Comparison of ENCODE assay signal across 29 cellular contexts in genomic region chr16:66431760-66432159, GRCh38. TPM values are rescaled to one million over a fixed set of nuclear protein-coding genes. Genes with fewer than 3 reads are reported as not detected.
DNase-seq lines count a peak whose midpoint lies in the region; ATAC-seq, FAIRE-seq and TF ChIP-seq lines count a peak whose summit lies in the region.
"Had no signal": no experiment of that assay in that cellular context is flagged by ENCODE, and none has a peak within 500 bp of the region (broad histone marks: within the 10 kb centered on the region; RNA-seq: fewer than 3 reads in every experiment).

No MANE protein-coding gene starts in this region.

- TF ChIP-seq RAD21 in K562 (CRISPR knock-in tag; conservative IDR thresholded peaks at IDR 0.05 in 1 of 2, IDR thresholded peaks at IDR 0.05 in 1 of 2), result no peak

- H3K79me2 ChIP-seq in K562 (ENCODE audit: control insufficient read depth, insufficient read depth, low read length), result no peaks in the 10 kb centered on the region

- DNase-seq in K562 (ENCODE audit: extremely low read depth in 1 of 4, low spot score in 3 of 4) (no peak), endodermal cell (peak; percentile 36), mesenteric fat pad (ENCODE audit: low spot score) (peak; percentile 55), NCI-H128 (lab: John Stamatoyannopoulos, UW; ENCODE audit: unreplicated experiment) (no peak), iPS-NIHi11 (ENCODE audit: low spot score) (no peak)
- DNase-seq: 8988T; ACHN; BE2C; C1 segment of cervical spinal cord; CD4-positive, alpha-beta memory T cell; CD4-positive, CD25-positive, alpha-beta regulatory T cell; CD8-positive, alpha-beta memory T cell; COR-L47; DMS 273 treated with DMSO at 0.1 percent for 48 hours; DMS153; DMS79; DND-41; EL; GDM1 had no signal

- H4K20me1 ChIP-seq in K562 (replicated peaks; ENCODE audit: control insufficient read depth, insufficient read depth, low read length), result peaks cover 10% of the 10 kb centered on the region

- TF ChIP-seq POLR2A in K562 (conservative IDR thresholded peaks at IDR 0.05), result no peak

- H3K36me3 ChIP-seq in K562 (ENCODE audit: control insufficient read depth, insufficient read depth, low read length), result no peaks in the 10 kb centered on the region
- no peaks in the 10 kb centered on the region for H3K36me3 ChIP-seq in endodermal cell (ENCODE audit: control insufficient read depth, insufficient read depth, low read length)
- H3K36me3 ChIP-seq: BE2C, BLaER1 had no signal

- CTCF ChIA-PET in K562 (lab: Yijun Ruan, JAX; ENCODE audit: low intra/inter-chr PET ratio), result no interaction called here

- peaks cover 20 to 58% of the 10 kb centered on the region in 2 experiments for H3K27me3 ChIP-seq in K562 (ENCODE audit: control insufficient read depth in 2 of 2, insufficient read depth in 2 of 2, low read length in 2 of 2)
- H3K27me3 ChIP-seq in endodermal cell (ENCODE audit: control insufficient read depth, insufficient read depth, low read length, poor library complexity, severe bottlenecking), result peaks cover 44% of the 10 kb centered on the region

- 3% methylated on average over 8 of the region's 8 CpGs for WGBS in K562 (ENCODE audit: insufficient coverage, low coverage, missing lambda C conversion rate)
- WGBS in endodermal cell (ENCODE audit: insufficient coverage in 1 of 2, insufficient read length in 1 of 2), 2 experiments, result 84 to 88% methylated on average over 4 to 8 of the region's 8 CpGs

- no peaks in the 10 kb centered on the region for H3K9me3 Mint-ChIP-seq in endodermal cell
- H3K9me3 Mint-ChIP-seq: CD4-positive, alpha-beta memory T cell; CD8-positive, alpha-beta memory T cell had no signal

- H3K27ac ChIP-seq in K562 (ENCODE audit: extremely low read depth, low read depth, low read length) (no peak overlapping the region), endodermal cell (ENCODE audit: low read depth, low read length) (no peak overlapping the region)
- H3K27ac ChIP-seq: BLaER1 had no signal

- intact Hi-C loops in K562 (cut with micrococcal nuclease), result no loop called here

- H3K4me3 ChIP-seq in K562, result no peak overlapping the region
- H3K4me3 ChIP-seq in endodermal cell (ENCODE audit: low read length), result no peak overlapping the region
- H3K4me3 ChIP-seq: BLaER1, GM12878 had no signal

- H3K9me3 ChIP-seq in K562 (replicated peaks; ENCODE audit: control insufficient read depth, insufficient read depth, low read depth, low read length) (no peaks in the 10 kb centered on the region), endodermal cell (ENCODE audit: control insufficient read depth, low read length) (no peaks in the 10 kb centered on the region)
- H3K9me3 ChIP-seq: BE2C, BLaER1 had no signal

- H3K4me3 Mint-ChIP-seq in endodermal cell, result no peak overlapping the region
- H3K4me3 Mint-ChIP-seq: CD4-positive, alpha-beta memory T cell; CD4-positive, CD25-positive, alpha-beta regulatory T cell; CD8-positive, alpha-beta memory T cell had no signal

- H3K9me1 ChIP-seq in K562 (ENCODE audit: control insufficient read depth, insufficient read depth, low read length), result no peaks in the 10 kb centered on the region

- peaks cover 19% of the 10 kb centered on the region for H3K4me1 Mint-ChIP-seq in endodermal cell

- no TSS peak for BruUV-seq in K562 (replicated peaks; lab: Mats Ljungman, UMichigan)

- H3K9ac ChIP-seq in K562 (ENCODE audit: insufficient read depth in 1 of 2, low read depth in 2 of 2, low read length in 2 of 2) (no peak overlapping the region), endodermal cell (ENCODE audit: extremely low read depth, low read length, poor library complexity, severe bottlenecking) (no peak overlapping the region)
- H3K9ac ChIP-seq: BLaER1 had no signal

- TF ChIP-seq CTCF in K562 (IDR thresholded peaks at IDR 0.05 in 2 of 3, conservative IDR thresholded peaks at IDR 0.05 in 1 of 3; ENCODE audit: insufficient read depth in 2 of 3, low read depth in 1 of 3, low read length in 3 of 3) (no peak), endodermal cell (conservative IDR thresholded peaks at IDR 0.05) (no peak)

- H2AFZ ChIP-seq in K562 (ENCODE audit: low read depth, low read length), result no peak overlapping the region

- H3K4me2 ChIP-seq in K562 (ENCODE audit: insufficient read depth, low read length), result no peak overlapping the region
- H3K4me2 ChIP-seq: BLaER1 had no signal

- in situ Hi-C loops in K562 (cut with MboI), result no loop called here

- H3K27ac Mint-ChIP-seq in endodermal cell, result no peak overlapping the region
- H3K27ac Mint-ChIP-seq: CD4-positive, alpha-beta memory T cell; CD4-positive, CD25-positive, alpha-beta regulatory T cell; CD8-positive, alpha-beta memory T cell had no signal

- peaks cover 70% of the 10 kb centered on the region for H3K27me3 Mint-ChIP-seq in endodermal cell (ENCODE audit: insufficient read depth)

- no peak for TF ChIP-seq EP300 in K562 (IDR thresholded peaks at IDR 0.05; ENCODE audit: low read length)

- H3K36me3 Mint-ChIP-seq in endodermal cell (ENCODE audit: low read depth), result no peaks in the 10 kb centered on the region
- H3K36me3 Mint-ChIP-seq: CD14-positive monocyte; CD4-positive, alpha-beta memory T cell; CD4-positive, CD25-positive, alpha-beta regulatory T cell; CD8-positive, alpha-beta memory T cell had no signal

- H3K4me1 ChIP-seq in K562 (replicated peaks in 1 of 2; ENCODE audit: control insufficient read depth in 2 of 2, insufficient read depth in 2 of 2, low read length in 2 of 2) (peaks cover 0 to 9% of the 10 kb centered on the region in 2 experiments; a peak in 2 of 5 replicates), endodermal cell (ENCODE audit: control insufficient read depth, insufficient read depth, low read length) (peaks cover 20% of the 10 kb centered on the region)
- H3K4me1 ChIP-seq: BE2C had no signal

- POLR2A ChIA-PET in K562 (lab: Yijun Ruan, JAX), result interaction anchor here (0.6 to 0.8 kb wide), 2 partner anchors 62 to 75 kb away, joined by 3 read pairs; no protein-coding TSS in a partner anchor

- no peak for FAIRE-seq in K562 (lab: Jason Lieb, UNC)
- FAIRE-seq: A204.1, GM12878, GM12892, GM18507 had no signal

- ATAC-seq in K562, result no peak
- ATAC-seq: GM12878 had no signal

TF ChIP-seq in K562, 482 proteins besides CTCF, POLR2A, EP300 and RAD21:
- TF ChIP-seq CBX2 (IDR thresholded peaks at IDR 0.05; ENCODE audit: insufficient read depth, low read length, poor library complexity, severe bottlenecking) (peak; percentile 67), CBFA2T2 (conservative IDR thresholded peaks at IDR 0.05) (no peak)

RNA-seq across cellular contexts. Expression of gene BEAN1, which starts 4.7 kb away (rescaled TPM):
- not detected in 2 replicates for total RNA-seq in K562 (2011; cell fraction: chromatin; rRNA removed; ENCODE audit: low replicate concordance)
- not detected in 2 replicates for total RNA-seq in K562 (2011; cell fraction: nucleolus; rRNA removed)
- total RNA-seq in K562 (2011; cell fraction: nucleoplasm; rRNA removed), result not detected in 2 replicates
- total RNA-seq in K562 (2014; rRNA removed) (not detected in 2 replicates), K562 (2014; rRNA removed; fragmentation: Illumina TruSeq; extraction: Trizol) (not detected in 2 replicates), K562 (2015; rRNA removed; fragmentation: Illumina TruSeq; extraction: Trizol) (not detected in 2 replicates), K562 (2021) (not detected in 2 replicates), endodermal cell (under 1 TPM in 1 of 2 donors, not detected in 1; 0.18 TPM), mesenteric fat pad (0.51 TPM)
- polyA plus RNA-seq in K562 (2011; rRNA removed) (not detected in 2 replicates), K562 (2014; fragmentation: Illumina TruSeq; extraction: Trizol) (not detected in 2 replicates), K562 (2014; fragmentation: Nextera tagmentation; extraction: Ambion mirVana) (not detected), K562 (2014; rRNA removed) (not detected in 2 replicates)
- not detected in 2 replicates for polyA plus RNA-seq in K562 (2011; cell fraction: cytosol; rRNA removed)
- not detected in 2 replicates for polyA plus RNA-seq in K562 (2011; cell fraction: nucleus; rRNA removed)
- 0.11 TPM in 1 of 2 replicates, not detected in the other for polyA plus RNA-seq in K562 (2012)
- not detected in 2 replicates for polyA minus RNA-seq in K562 (2011; rRNA and poly(A)+ RNA removed)
- not detected in 2 replicates for polyA minus RNA-seq in K562 (2011; cell fraction: cytosol; rRNA and poly(A)+ RNA removed)
- not detected in 2 replicates for polyA minus RNA-seq in K562 (2011; cell fraction: nucleus; rRNA and poly(A)+ RNA removed)
- 0.61 TPM for polyA plus RNA-seq in endodermal cell (2013, experiment 1 of 2)
- polyA plus RNA-seq in endodermal cell (2013, experiment 2 of 2), result 0.33 TPM
- total RNA-seq: A673; CD4-positive, alpha-beta memory T cell; CD4-positive, CD25-positive, alpha-beta regulatory T cell; CD8-positive, alpha-beta memory T cell; Daoy; G401; GM12878 had no signal
- polyA plus RNA-seq: AG04450, GM12878 had no signal

Comparison
In these comparisons a context has a peak if more than half of its experiments do, and no peak if none do; other contexts are left out.
1. DNase-seq: peak in endodermal cell (single experiment) and mesenteric fat pad (single experiment); none in K562 (0 of 4), NCI-H128 (single experiment) and iPS-NIHi11 (single experiment).